In the genomic region with DNA sequence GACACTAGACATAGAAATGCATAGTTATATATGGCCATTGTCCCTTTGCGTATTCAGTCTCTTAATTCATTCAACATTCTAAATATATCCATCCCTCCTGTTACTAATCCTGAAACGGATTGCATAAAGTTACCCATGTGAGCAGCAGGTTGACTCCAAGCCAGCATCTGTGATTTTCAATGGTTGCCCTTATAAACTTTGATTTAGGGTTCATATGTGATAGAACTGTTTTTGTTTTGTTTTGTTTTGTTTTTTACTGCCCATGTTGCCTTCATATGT, we compare ENCODE assay signal across 20 cellular contexts. TPM values are rescaled to one million over a fixed set of nuclear protein-coding genes. Genes with fewer than 3 reads are reported as not detected.
"Had no signal": no experiment of that assay in that cellular context is flagged by ENCODE, and none has a peak within 500 bp of the region (broad histone marks: within the 10 kb centered on the region; RNA-seq: fewer than 3 reads in every experiment).

No MANE protein-coding gene starts in this region.

- H3K36me3 ChIP-seq: heart right ventricle, left ventricle myocardium inferior, lower lobe of right lung, neural progenitor cell, neutrophil, ovary, prostate gland, spleen, thyroid gland, transverse colon, upper lobe of left lung, vagina had no signal

- H3K4me1 ChIP-seq: neural progenitor cell had no signal

- DNase-seq: left ventricle myocardium inferior; lower lobe of right lung; natural killer cell; stimulated activated CD4-positive, alpha-beta T cell treated with anti-CD3 and anti-CD28 coated beads, Interleukin-4, amount 100 ng/mL, for 4 hours; stimulated activated naive CD8-positive, alpha-beta T cell treated with anti-CD3 and anti-CD28 coated beads, Interleukin-15, amount 100 ng/mL, for 72 hours had no signal

- FAIRE-seq: small intestine had no signal

- H3K4me3 ChIP-seq: heart right ventricle, hepatocyte, left ventricle myocardium inferior, lower lobe of right lung, neural progenitor cell, ovary, prostate gland, spleen, testis, thyroid gland, transverse colon, upper lobe of left lung, vagina had no signal

- ATAC-seq: stimulated activated memory B cell treated with anti-CD40 and anti-IgM and Interleukin-4, amounts not matched to agents 10 μg/mL and 1 μg/mL and 100 μg/mL, for 72 hours; stimulated activated naive CD8-positive, alpha-beta T cell treated with anti-CD3 and anti-CD28 coated beads, Interleukin-15, amount 100 ng/mL, for 72 hours had no signal

- H3K9me3 ChIP-seq: heart right ventricle, left ventricle myocardium inferior, lower lobe of right lung, neutrophil, ovary, prostate gland, spleen, testis, thyroid gland, transverse colon, upper lobe of left lung, vagina had no signal

- H3K27ac ChIP-seq: heart right ventricle, hepatocyte, left ventricle myocardium inferior, lower lobe of right lung, neural progenitor cell, neutrophil, ovary, prostate gland, spleen, testis, thyroid gland, transverse colon, upper lobe of left lung, vagina had no signal

- H3K27me3 ChIP-seq: heart right ventricle, hepatocyte, neural progenitor cell, neutrophil, ovary, spleen, testis, thyroid gland, transverse colon, upper lobe of left lung, vagina had no signal

RNA-seq across cellular contexts. Expression of a gene that starts 13.4 kb away (rescaled TPM):
- total RNA-seq: mononuclear cell had no signal
